In genomic region chr6:157244175-157244574, GRCh38 we compare ENCODE assay signal across 12 cellular contexts.
DNase-seq lines count a peak whose midpoint lies in the region; ATAC-seq, FAIRE-seq and TF ChIP-seq lines count a peak whose summit lies in the region.
"Had no signal": no experiment of that assay in that cellular context is flagged by ENCODE, and none has a peak within 500 bp of the region (broad histone marks: within the 10 kb centered on the region; RNA-seq: fewer than 3 reads in every experiment).

No MANE protein-coding gene starts in this region.

- H3K4me3 Mint-ChIP-seq in activated naive CD8-positive, alpha-beta T cell treated with anti-CD3 and anti-CD28 coated beads, Interleukin-2, amount 10 ng/mL, durations not matched to agents 7 days and 5 days = no peak overlapping the region
- no peak overlapping the region for H3K4me3 Mint-ChIP-seq in activated naive CD8-positive, alpha-beta T cell treated with anti-CD3 and anti-CD28 coated beads, Interleukin-2, amount 50 U/mL, for 24 hours
- H3K4me3 Mint-ChIP-seq: activated naive CD4-positive, alpha-beta T cell treated with anti-CD3 and anti-CD28 coated beads, Interleukin-2, amount 50 U/mL, for 24 hours had no signal

- POLR2A ChIA-PET in activated naive CD8-positive, alpha-beta T cell treated with anti-CD3 and anti-CD28 coated beads, Interleukin-2, amount 10 ng/mL, durations not matched to agents 7 days and 5 days (lab: Charles Lee) = no interaction called here

- H3K36me3 Mint-ChIP-seq in activated naive CD8-positive, alpha-beta T cell treated with anti-CD3 and anti-CD28 coated beads, Interleukin-2, amount 10 ng/mL, durations not matched to agents 7 days and 5 days = peaks cover 3% of the 10 kb centered on the region
- H3K36me3 Mint-ChIP-seq in activated naive CD8-positive, alpha-beta T cell treated with anti-CD3 and anti-CD28 coated beads, Interleukin-2, amount 50 U/mL, for 24 hours (ENCODE audit: low read depth) = no peaks in the 10 kb centered on the region

- no peak for ATAC-seq in activated naive CD8-positive, alpha-beta T cell treated with anti-CD3 and anti-CD28 coated beads, Interleukin-2, amount 10 ng/mL, durations not matched to agents 7 days and 5 days (ENCODE audit: low read depth)
- no peak for ATAC-seq in activated naive CD8-positive, alpha-beta T cell treated with anti-CD3 and anti-CD28 coated beads, Interleukin-2, amount 50 U/mL, for 24 hours
- no peak for ATAC-seq in aorta (ENCODE audit: low FRiP score)
- ATAC-seq: A549 had no signal

- peak overlapping the region; percentile 82 to 88 for H3K27ac ChIP-seq in breast epithelium
- H3K27ac ChIP-seq in aorta (ENCODE audit: low read depth in 1 of 2, low read length in 2 of 2) = peak overlapping the region; percentile 88 to 96
- H3K27ac ChIP-seq: A549, tibial nerve had no signal

- no peak for TF ChIP-seq POLR2A in breast epithelium (IDR thresholded peaks at IDR 0.05)

- H3K36me3 ChIP-seq in breast epithelium (no peaks in the 10 kb centered on the region), aorta (ENCODE audit: control insufficient read depth in 1 of 2, insufficient read depth in 2 of 2, low read length in 1 of 2) (no peaks in the 10 kb centered on the region)
- H3K36me3 ChIP-seq: tibial nerve had no signal

- H3K27me3 Mint-ChIP-seq in activated naive CD8-positive, alpha-beta T cell treated with anti-CD3 and anti-CD28 coated beads, Interleukin-2, amount 10 ng/mL, durations not matched to agents 7 days and 5 days = peaks cover 8% of the 10 kb centered on the region
- H3K27me3 Mint-ChIP-seq in activated naive CD8-positive, alpha-beta T cell treated with anti-CD3 and anti-CD28 coated beads, Interleukin-2, amount 50 U/mL, for 24 hours = peaks cover 8% of the 10 kb centered on the region
- H3K27me3 Mint-ChIP-seq: activated naive CD4-positive, alpha-beta T cell treated with anti-CD3 and anti-CD28 coated beads, Interleukin-2, amount 50 U/mL, for 24 hours had no signal

- peak; percentile 2 for DNase-seq in activated naive CD8-positive, alpha-beta T cell treated with anti-CD3 and anti-CD28 coated beads, Interleukin-2, amount 10 ng/mL, durations not matched to agents 7 days and 5 days
- no peak for DNase-seq in activated naive CD8-positive, alpha-beta T cell treated with anti-CD3 and anti-CD28 coated beads, Interleukin-2, amount 50 U/mL, for 24 hours
- DNase-seq in breast epithelium (ENCODE audit: low spot score in 2 of 2) = no peak
- peak; percentile 74 for DNase-seq in hepatic stellate cell (ENCODE audit: low spot score)
- peak; percentile 59 to 74 for DNase-seq in aorta
- DNase-seq in stimulated activated CD8-positive, alpha-beta memory T cell treated with anti-CD3 and anti-CD28 coated beads, Interleukin-4, amount 100 ng/mL, for 48 hours = no peak
- DNase-seq in iPS-NIHi11 (ENCODE audit: low spot score) = no peak
- DNase-seq in urothelium cell line (ENCODE audit: low spot score) = no peak
- DNase-seq: activated CD4-positive, alpha-beta T cell treated with anti-CD3 and anti-CD28 coated beads, Interleukin-2, amount 50 U/mL, for 48 hours had no signal

- peaks cover 13% of the 10 kb centered on the region for H3K4me1 Mint-ChIP-seq in activated naive CD8-positive, alpha-beta T cell treated with anti-CD3 and anti-CD28 coated beads, Interleukin-2, amount 10 ng/mL, durations not matched to agents 7 days and 5 days
- H3K4me1 Mint-ChIP-seq in activated naive CD8-positive, alpha-beta T cell treated with anti-CD3 and anti-CD28 coated beads, Interleukin-2, amount 50 U/mL, for 24 hours = no peaks in the 10 kb centered on the region
- H3K4me1 Mint-ChIP-seq: activated naive CD4-positive, alpha-beta T cell treated with anti-CD3 and anti-CD28 coated beads, Interleukin-2, amount 50 U/mL, for 24 hours had no signal

- peaks cover 2% of the 10 kb centered on the region for H3K9me3 Mint-ChIP-seq in activated naive CD8-positive, alpha-beta T cell treated with anti-CD3 and anti-CD28 coated beads, Interleukin-2, amount 10 ng/mL, durations not matched to agents 7 days and 5 days
- peaks cover 12% of the 10 kb centered on the region for H3K9me3 Mint-ChIP-seq in activated naive CD8-positive, alpha-beta T cell treated with anti-CD3 and anti-CD28 coated beads, Interleukin-2, amount 50 U/mL, for 24 hours
- H3K9me3 Mint-ChIP-seq: activated naive CD4-positive, alpha-beta T cell treated with anti-CD3 and anti-CD28 coated beads, Interleukin-2, amount 50 U/mL, for 24 hours had no signal

- H3K27me3 ChIP-seq in breast epithelium (no peaks in the 10 kb centered on the region), aorta (ENCODE audit: control insufficient read depth in 1 of 2, insufficient read depth in 2 of 2, low read length in 1 of 2) (no peaks in the 10 kb centered on the region)
- H3K27me3 ChIP-seq: tibial nerve had no signal

- H3K4me1 ChIP-seq in breast epithelium (no peaks in the 10 kb centered on the region), aorta (ENCODE audit: control insufficient read depth in 1 of 2, insufficient read depth in 2 of 2, low read length in 2 of 2) (peaks cover 0 to 2% of the 10 kb centered on the region in 2 donors)
- H3K4me1 ChIP-seq: A549 had no signal

- no peak for FAIRE-seq in urothelium cell line (lab: Jason Lieb, UNC)
- FAIRE-seq: A549 had no signal

- TF ChIP-seq CTCF in breast epithelium (IDR thresholded peaks at IDR 0.05) = no peak

- H3K27ac Mint-ChIP-seq in activated naive CD8-positive, alpha-beta T cell treated with anti-CD3 and anti-CD28 coated beads, Interleukin-2, amount 10 ng/mL, durations not matched to agents 7 days and 5 days = no peak overlapping the region
- no peak overlapping the region for H3K27ac Mint-ChIP-seq in activated naive CD8-positive, alpha-beta T cell treated with anti-CD3 and anti-CD28 coated beads, Interleukin-2, amount 50 U/mL, for 24 hours
- H3K27ac Mint-ChIP-seq: activated naive CD4-positive, alpha-beta T cell treated with anti-CD3 and anti-CD28 coated beads, Interleukin-2, amount 50 U/mL, for 24 hours had no signal

- no peaks in the 10 kb centered on the region for H3K9me3 ChIP-seq in breast epithelium
- no peaks in the 10 kb centered on the region for H3K9me3 ChIP-seq in aorta (ENCODE audit: control insufficient read depth, low read length)
- H3K9me3 ChIP-seq: A549 had no signal

- intact Hi-C loops in breast epithelium (cut with DNase I; ENCODE audit: low total_unique reads) (no loop called here), aorta (cut with DNase I) (no loop called here)

- H3K4me3 ChIP-seq in breast epithelium (no peak overlapping the region), aorta (ENCODE audit: low read length in 2 of 2) (no peak overlapping the region)
- H3K4me3 ChIP-seq: A549, tibial nerve had no signal

- WGBS in aorta, 2 donors = 7% methylated on average over 4 of the region's 4 CpGs

Comparison
In these comparisons a context has a peak if more than half of its experiments do, and no peak if none do; other contexts are left out.
1. DNase-seq: peak in activated naive CD8-positive, alpha-beta T cell treated with anti-CD3 and anti-CD28 coated beads, Interleukin-2, amount 10 ng/mL, durations not matched to agents 7 days and 5 days (single experiment), hepatic stellate cell (single experiment) and aorta (2 of 2); none in activated naive CD8-positive, alpha-beta T cell treated with anti-CD3 and anti-CD28 coated beads, Interleukin-2, amount 50 U/mL, for 24 hours (single experiment), breast epithelium (0 of 2), stimulated activated CD8-positive, alpha-beta memory T cell treated with anti-CD3 and anti-CD28 coated beads, Interleukin-4, amount 100 ng/mL, for 48 hours (single experiment), iPS-NIHi11 (single experiment) and urothelium cell line (single experiment).